Comparison of ENCODE assay signal across 8 cellular contexts in genomic region chr2:70141754-70142589, GRCh38. TPM values are rescaled to one million over a fixed set of nuclear protein-coding genes. Genes with fewer than 3 reads are reported as not detected.
DNase-seq lines count a peak whose midpoint lies in the region; ATAC-seq and TF ChIP-seq lines count a peak whose summit lies in the region.

No MANE protein-coding gene starts in this region.

- no peak for TF ChIP-seq CTCF in cardiac muscle cell (IDR thresholded peaks at IDR 0.05; ENCODE audit: low read depth, low read length)
- TF ChIP-seq CTCF in progenitor cell of endocrine pancreas (IDR thresholded peaks at IDR 0.05; ENCODE audit: unreplicated experiment) = peak; percentile 7

- no peaks in the 10 kb centered on the region for H3K9me3 ChIP-seq in cardiac muscle cell (ENCODE audit: low read depth)

- peak overlapping the region; percentile 40 for H3K4me3 ChIP-seq in cardiac muscle cell

- ATAC-seq in HG02678 (IDR thresholded peaks at IDR 0.05; ENCODE audit: unreplicated experiment) = peak; percentile 21
- ATAC-seq in activated naive CD4-positive, alpha-beta T cell treated with anti-CD3 and anti-CD28 coated beads, Interleukin-2, amount 50 U/mL, for 72 hours = peak; percentile 40 to 62

- H3K9me3 Mint-ChIP-seq in activated naive CD4-positive, alpha-beta T cell treated with anti-CD3 and anti-CD28 coated beads, Interleukin-2, amount 50 U/mL, for 72 hours = no peaks in the 10 kb centered on the region
- H3K9me3 Mint-ChIP-seq in progenitor cell of endocrine pancreas (ENCODE audit: low read depth) = peaks cover 4% of the 10 kb centered on the region

- peak overlapping the region; percentile 82 for H3K4me3 Mint-ChIP-seq in progenitor cell of endocrine pancreas (ENCODE audit: low read depth)

- H3K27ac ChIP-seq in cardiac muscle cell = peak overlapping the region; percentile 98

- no peaks in the 10 kb centered on the region for H3K36me3 ChIP-seq in cardiac muscle cell

- H3K4me1 ChIP-seq in cardiac muscle cell (ENCODE audit: low read depth) = peaks cover 22% of the 10 kb centered on the region

- H3K36me3 Mint-ChIP-seq in activated naive CD4-positive, alpha-beta T cell treated with anti-CD3 and anti-CD28 coated beads, Interleukin-2, amount 50 U/mL, for 72 hours = peaks cover 14 to 18% of the 10 kb centered on the region in 2 donors
- H3K36me3 Mint-ChIP-seq in progenitor cell of endocrine pancreas (ENCODE audit: insufficient read depth) = no peaks in the 10 kb centered on the region

- no peaks in the 10 kb centered on the region for H3K27me3 ChIP-seq in cardiac muscle cell

- H3K27ac Mint-ChIP-seq in activated naive CD4-positive, alpha-beta T cell treated with anti-CD3 and anti-CD28 coated beads, Interleukin-2, amount 50 U/mL, for 72 hours = peak overlapping the region; percentile 98
- H3K27ac Mint-ChIP-seq in progenitor cell of endocrine pancreas = peak overlapping the region; percentile 100

- no peaks in the 10 kb centered on the region for H3K27me3 Mint-ChIP-seq in progenitor cell of endocrine pancreas

- H3K4me1 Mint-ChIP-seq in progenitor cell of endocrine pancreas (ENCODE audit: low read depth) = peaks cover 30% of the 10 kb centered on the region

- peak; percentile 62 for DNase-seq in stimulated activated CD4-positive, alpha-beta T cell treated with anti-CD3 and anti-CD28 coated beads, Interleukin-4, amount 100 ng/mL, for 24 hours
- no peak for DNase-seq in stimulated activated CD4-positive, alpha-beta T cell treated with anti-CD3 and anti-CD28 coated beads, Interleukin-2, amount 100 ng/mL, for 48 hours
- peak; percentile 81 for DNase-seq in NCI-H2227 (lab: John Stamatoyannopoulos, UW; ENCODE audit: unreplicated experiment)
- DNase-seq in activated naive CD4-positive, alpha-beta T cell treated with anti-CD3 and anti-CD28 coated beads, Interleukin-2, amount 50 U/mL, for 72 hours (ENCODE audit: low spot score in 2 of 2) = peak in 1 of 2 donors; percentile 65
- peak in 1 of 2 donors; percentile 67 for DNase-seq in cardiac muscle cell (ENCODE audit: low read depth in 1 of 2, low spot score in 1 of 2)
- DNase-seq in progenitor cell of endocrine pancreas (ENCODE audit: low spot score, unreplicated experiment) = no peak
- DNase-seq in activated effector memory CD4-positive, alpha-beta T cell treated with Interleukin-2 at 50 U/mL for 16 hours = no peak

RNA-seq across cellular contexts. Expression of gene C2orf42, which starts 48.8 kb away (rescaled TPM):
- total RNA-seq in activated naive CD4-positive, alpha-beta T cell treated with anti-CD3 and anti-CD28 coated beads, Interleukin-2, amount 50 U/mL, for 72 hours = 10 to 100 TPM; 17.5 to 36.0 TPM
- total RNA-seq in cardiac muscle cell = 11.9 and 14.6 TPM in 2 replicates
- 10.0 and 10.3 TPM in 2 replicates for polyA plus RNA-seq in cardiac muscle cell
- 21.0 and 28.0 TPM in 2 replicates for total RNA-seq in progenitor cell of endocrine pancreas

RNA-seq across cellular contexts. Expression of gene PCBP1, which starts 54.7 kb away (rescaled TPM):
- total RNA-seq in activated naive CD4-positive, alpha-beta T cell treated with anti-CD3 and anti-CD28 coated beads, Interleukin-2, amount 50 U/mL, for 72 hours = 100 to 1,000 TPM; 339 to 451 TPM
- total RNA-seq in cardiac muscle cell (87.9 and 127 TPM in 2 replicates), progenitor cell of endocrine pancreas (295 and 305 TPM in 2 replicates)
- 152 and 166 TPM in 2 replicates for polyA plus RNA-seq in cardiac muscle cell

Comparison
In these comparisons a context has a peak if more than half of its experiments do, and no peak if none do; other contexts are left out.
1. DNase-seq: peak in stimulated activated CD4-positive, alpha-beta T cell treated with anti-CD3 and anti-CD28 coated beads, Interleukin-4, amount 100 ng/mL, for 24 hours (single experiment) and NCI-H2227 (single experiment); none in stimulated activated CD4-positive, alpha-beta T cell treated with anti-CD3 and anti-CD28 coated beads, Interleukin-2, amount 100 ng/mL, for 48 hours (0 of 2), progenitor cell of endocrine pancreas (single experiment) and activated effector memory CD4-positive, alpha-beta T cell treated with Interleukin-2 at 50 U/mL for 16 hours (single experiment).